ENCODE assay signal across 22 cellular contexts in genomic region chr15:68286256-68286655, GRCh38. TPM values are rescaled to one million over a fixed set of nuclear protein-coding genes. Genes with fewer than 3 reads are reported as not detected.
DNase-seq lines count a peak whose midpoint lies in the region; ATAC-seq and TF ChIP-seq lines count a peak whose summit lies in the region.
"Had no signal": no experiment of that assay in that cellular context is flagged by ENCODE, and none has a peak within 500 bp of the region (broad histone marks: within the 10 kb centered on the region; RNA-seq: fewer than 3 reads in every experiment).

No MANE protein-coding gene starts in this region.

- H3K36me3 ChIP-seq in liver (ENCODE audit: control insufficient read depth in 4 of 4, insufficient read depth in 3 of 4, low read depth in 1 of 4, low read length in 3 of 4) (peaks cover 0 to 22% (median 17%) of the 10 kb centered on the region in 4 donors), testis (ENCODE audit: low read depth, missing control alignments) (no peaks in the 10 kb centered on the region), stomach (peaks cover 15 to 36% (median 29%) of the 10 kb centered on the region in 4 donors)
- H3K36me3 ChIP-seq: ovary had no signal

- H3K4me3 Mint-ChIP-seq in stimulated activated naive CD8-positive, alpha-beta T cell treated with anti-CD3 and anti-CD28 coated beads, Interleukin-15, Interleukin-2, amounts not matched to agents 100 ng/mL and 50 ng/mL, for 24 hours, result peak overlapping the region; percentile 3
- peak overlapping the region; percentile 42 for H3K4me3 Mint-ChIP-seq in activated T-helper 17 cell treated with anti-CD3 and anti-CD28 coated beads, Interleukin-2, amount 50 U/mL, for 72 hours
- H3K4me3 Mint-ChIP-seq: activated CD8-positive, alpha-beta T cell treated with anti-CD3 and anti-CD28 coated beads for 36 hours had no signal

- H3K36me3 Mint-ChIP-seq in stimulated activated naive CD8-positive, alpha-beta T cell treated with anti-CD3 and anti-CD28 coated beads, Interleukin-15, Interleukin-2, amounts not matched to agents 100 ng/mL and 50 ng/mL, for 24 hours (ENCODE audit: low read depth), result peaks cover 61% of the 10 kb centered on the region
- H3K36me3 Mint-ChIP-seq in activated T-helper 17 cell treated with anti-CD3 and anti-CD28 coated beads, Interleukin-2, amount 50 U/mL, for 72 hours (ENCODE audit: low read depth), result peaks cover 79% of the 10 kb centered on the region

- H3K4me1 Mint-ChIP-seq in stimulated activated naive CD8-positive, alpha-beta T cell treated with anti-CD3 and anti-CD28 coated beads, Interleukin-15, Interleukin-2, amounts not matched to agents 100 ng/mL and 50 ng/mL, for 24 hours (ENCODE audit: low read depth), result peaks cover 87% of the 10 kb centered on the region
- H3K4me1 Mint-ChIP-seq in activated T-helper 17 cell treated with anti-CD3 and anti-CD28 coated beads, Interleukin-2, amount 50 U/mL, for 72 hours, result peaks cover 44% of the 10 kb centered on the region

- H3K4me1 ChIP-seq in liver (ENCODE audit: control insufficient read depth in 4 of 4, insufficient read depth in 4 of 4, low read length in 3 of 4), result peaks cover 8 to 27% (median 10%) of the 10 kb centered on the region in 4 donors
- H3K4me1 ChIP-seq in testis, result peaks cover 12% of the 10 kb centered on the region
- H3K4me1 ChIP-seq in stomach, result peaks cover 13 to 93% (median 52%) of the 10 kb centered on the region in 4 donors

- no peak overlapping the region for H3K4me3 ChIP-seq in liver (ENCODE audit: low read depth in 1 of 3, low read length in 3 of 3)
- H3K4me3 ChIP-seq in testis, result no peak overlapping the region
- no peak overlapping the region for H3K4me3 ChIP-seq in stomach
- H3K4me3 ChIP-seq: lung, ovary, Peyer's patch, thyroid gland had no signal

- TF ChIP-seq POLR2A in testis (IDR thresholded peaks at IDR 0.05), result no peak
- TF ChIP-seq POLR2A in stomach (IDR thresholded peaks at IDR 0.05), result no peak

- H3K27me3 Mint-ChIP-seq in stimulated activated naive CD8-positive, alpha-beta T cell treated with anti-CD3 and anti-CD28 coated beads, Interleukin-15, Interleukin-2, amounts not matched to agents 100 ng/mL and 50 ng/mL, for 24 hours, result no peaks in the 10 kb centered on the region
- no peaks in the 10 kb centered on the region for H3K27me3 Mint-ChIP-seq in activated T-helper 17 cell treated with anti-CD3 and anti-CD28 coated beads, Interleukin-2, amount 50 U/mL, for 72 hours
- H3K27me3 Mint-ChIP-seq: activated CD8-positive, alpha-beta T cell treated with anti-CD3 and anti-CD28 coated beads for 36 hours had no signal

- TF ChIP-seq RAD21 in liver (IDR thresholded peaks at IDR 0.05), result no peak

- H3K9me3 ChIP-seq in liver (ENCODE audit: control insufficient read depth in 4 of 4, low read length in 3 of 4) (no peaks in the 10 kb centered on the region), testis (no peaks in the 10 kb centered on the region), stomach (no peaks in the 10 kb centered on the region)
- H3K9me3 ChIP-seq: ovary, Peyer's patch, thyroid gland had no signal

- intact Hi-C loops in testis (cut with DNase I; ENCODE audit: low total_unique reads), result no loop called here
- intact Hi-C loops in stomach (cut with DNase I; ENCODE audit: low total_unique reads), result no loop called here

- no peaks in the 10 kb centered on the region for H3K9me3 Mint-ChIP-seq in stimulated activated naive CD8-positive, alpha-beta T cell treated with anti-CD3 and anti-CD28 coated beads, Interleukin-15, Interleukin-2, amounts not matched to agents 100 ng/mL and 50 ng/mL, for 24 hours
- H3K9me3 Mint-ChIP-seq in activated T-helper 17 cell treated with anti-CD3 and anti-CD28 coated beads, Interleukin-2, amount 50 U/mL, for 72 hours, result no peaks in the 10 kb centered on the region
- H3K9me3 Mint-ChIP-seq: activated CD8-positive, alpha-beta T cell treated with anti-CD3 and anti-CD28 coated beads for 36 hours had no signal

- ATAC-seq in stimulated activated naive CD8-positive, alpha-beta T cell treated with anti-CD3 and anti-CD28 coated beads, Interleukin-15, Interleukin-2, amounts not matched to agents 100 U/mL and 50 U/mL, for 24 hours, result no peak
- ATAC-seq in activated T-helper 17 cell treated with anti-CD3 and anti-CD28 coated beads, Interleukin-2, amount 50 U/mL, for 72 hours (replicated peaks), result no peak
- no peak for ATAC-seq in HG03520 (IDR thresholded peaks at IDR 0.05; ENCODE audit: unreplicated experiment)
- ATAC-seq: activated CD8-positive, alpha-beta T cell treated with anti-CD3 and anti-CD28 coated beads for 36 hours; foreskin keratinocyte; sciatic nerve had no signal

- peak overlapping the region; percentile 75 to 77 for H3K27ac ChIP-seq in liver (ENCODE audit: low read depth in 1 of 2, low read length in 2 of 2)
- H3K27ac ChIP-seq in testis, result no peak overlapping the region
- no peak overlapping the region for H3K27ac ChIP-seq in stomach
- H3K27ac ChIP-seq: foreskin keratinocyte, ovary, Peyer's patch, thyroid gland, WERI-Rb-1 had no signal

- no peaks in the 10 kb centered on the region for H3K27me3 ChIP-seq in liver (ENCODE audit: control insufficient read depth in 4 of 4, insufficient read depth in 4 of 4, low read length in 3 of 4)
- H3K27me3 ChIP-seq in testis, result no peaks in the 10 kb centered on the region
- H3K27me3 ChIP-seq in stomach, result no peaks in the 10 kb centered on the region
- H3K27me3 ChIP-seq: foreskin keratinocyte, ovary, Peyer's patch, thyroid gland had no signal

- DNase-seq in stimulated activated naive CD8-positive, alpha-beta T cell treated with anti-CD3 and anti-CD28 coated beads, Interleukin-15, Interleukin-2, amounts not matched to agents 100 U/mL and 50 U/mL, for 24 hours, result no peak
- DNase-seq in testis (no peak), stomach (no peak)
- DNase-seq: activated CD8-positive, alpha-beta T cell treated with anti-CD3 and anti-CD28 coated beads for 36 hours; amniotic stem cell; central memory CD4-positive, alpha-beta T cell; DMS79 treated with DMSO at 0.1 percent for 48 hours; erythroblast; foreskin keratinocyte; hypothalamus; islet precursor cell; NCI-H2081 treated with DMSO at 0.1 percent for 48 hours; ovary; Peyer's patch; thyroid gland; WERI-Rb-1 had no signal

- no peak for TF ChIP-seq EP300 in stomach (IDR thresholded peaks at IDR 0.05)

- peak overlapping the region in 1 of 2 donors; percentile 40 for H3K9ac ChIP-seq in liver (ENCODE audit: low read depth in 1 of 2, low read length in 2 of 2)

- H3K27ac Mint-ChIP-seq in stimulated activated naive CD8-positive, alpha-beta T cell treated with anti-CD3 and anti-CD28 coated beads, Interleukin-15, Interleukin-2, amounts not matched to agents 100 ng/mL and 50 ng/mL, for 24 hours, result peak overlapping the region; percentile 39
- peak overlapping the region; percentile 87 for H3K27ac Mint-ChIP-seq in activated T-helper 17 cell treated with anti-CD3 and anti-CD28 coated beads, Interleukin-2, amount 50 U/mL, for 72 hours

- 62% methylated on average over 5 of the region's 5 CpGs for WGBS in liver
- 79 to 82% methylated on average over 5 of the region's 5 CpGs for WGBS in testis, 2 donors
- WGBS in stomach, 5 donors, result 72 to 79% (median 77%) methylated on average over 5 of the region's 5 CpGs

- no peak for TF ChIP-seq CTCF in liver (IDR thresholded peaks at IDR 0.05; ENCODE audit: low read depth, low read length, missing input control)
- no peak for TF ChIP-seq CTCF in testis (IDR thresholded peaks at IDR 0.05)
- TF ChIP-seq CTCF in stomach (IDR thresholded peaks at IDR 0.05), result no peak

TF ChIP-seq in liver, 16 proteins besides CTCF, POLR2A, EP300 and RAD21:
- TF ChIP-seq RXRA (IDR thresholded peaks at IDR 0.05), result peak; percentile 38 to 40
- no peak for TF ChIP-seq MAX (IDR thresholded peaks at IDR 0.05)
- TF ChIP-seq HNF4G (IDR thresholded peaks at IDR 0.05), result peak; percentile 52
- peak; percentile 19 for TF ChIP-seq SP1 (IDR thresholded peaks at IDR 0.05)
- peak; percentile 65 to 82 for TF ChIP-seq HNF4A (conservative IDR thresholded peaks at IDR 0.05)

RNA-seq across cellular contexts. Expression of gene FEM1B, which starts 8.7 kb away (rescaled TPM):
- total RNA-seq in activated T-helper 17 cell treated with anti-CD3 and anti-CD28 coated beads, Interleukin-2, amount 50 U/mL, for 72 hours, result 10 to 100 TPM; 35.1 to 43.6 TPM
- total RNA-seq in liver (10 to 100 TPM; 27.7 to 39.5 TPM), testis (10 to 100 TPM; 65.8 to 86.3 TPM), stomach (10 to 100 TPM; 18.1 to 92.0 (median 31.2) TPM)
- polyA plus RNA-seq in liver (1 to 10 TPM; 6.2 to 8.0 TPM), testis (ENCODE audit: insufficient read depth, low read depth, low replicate concordance) (122 TPM), stomach (10 to 100 TPM in 1 of 3 donors, 1 to 10 TPM in 2; 8.2 to 13.3 (median 9.9) TPM)

RNA-seq across cellular contexts. Expression of gene CLN6, which starts 56.7 kb away (rescaled TPM):
- 10 to 100 TPM; 44.2 to 69.7 TPM for total RNA-seq in activated T-helper 17 cell treated with anti-CD3 and anti-CD28 coated beads, Interleukin-2, amount 50 U/mL, for 72 hours
- total RNA-seq in liver (10 to 100 TPM; 17.4 to 21.2 TPM), testis (10 to 100 TPM; 39.7 to 58.8 TPM), stomach (100 to 1,000 TPM in 1 of 5 donors, 10 to 100 TPM in 3, 1 to 10 TPM in 1; 6.4 to 151 (median 25.0) TPM)
- polyA plus RNA-seq in liver (10 to 100 TPM in 1 of 2 donors, 1 to 10 TPM in 1; 7.2 to 13.3 TPM), testis (ENCODE audit: insufficient read depth, low read depth, low replicate concordance) (23.3 TPM), stomach (10 to 100 TPM in 1 of 3 donors, 1 to 10 TPM in 2; 8.7 to 17.1 (median 9.2) TPM)

Comparison
In these comparisons a context has a peak if more than half of its experiments do, and no peak if none do; other contexts are left out.
1. H3K27ac ChIP-seq: peak in liver (2 of 2); none in testis (0 of 2) and stomach (0 of 5).